ENCODE assay signal across 9 cellular contexts in the genomic region with DNA sequence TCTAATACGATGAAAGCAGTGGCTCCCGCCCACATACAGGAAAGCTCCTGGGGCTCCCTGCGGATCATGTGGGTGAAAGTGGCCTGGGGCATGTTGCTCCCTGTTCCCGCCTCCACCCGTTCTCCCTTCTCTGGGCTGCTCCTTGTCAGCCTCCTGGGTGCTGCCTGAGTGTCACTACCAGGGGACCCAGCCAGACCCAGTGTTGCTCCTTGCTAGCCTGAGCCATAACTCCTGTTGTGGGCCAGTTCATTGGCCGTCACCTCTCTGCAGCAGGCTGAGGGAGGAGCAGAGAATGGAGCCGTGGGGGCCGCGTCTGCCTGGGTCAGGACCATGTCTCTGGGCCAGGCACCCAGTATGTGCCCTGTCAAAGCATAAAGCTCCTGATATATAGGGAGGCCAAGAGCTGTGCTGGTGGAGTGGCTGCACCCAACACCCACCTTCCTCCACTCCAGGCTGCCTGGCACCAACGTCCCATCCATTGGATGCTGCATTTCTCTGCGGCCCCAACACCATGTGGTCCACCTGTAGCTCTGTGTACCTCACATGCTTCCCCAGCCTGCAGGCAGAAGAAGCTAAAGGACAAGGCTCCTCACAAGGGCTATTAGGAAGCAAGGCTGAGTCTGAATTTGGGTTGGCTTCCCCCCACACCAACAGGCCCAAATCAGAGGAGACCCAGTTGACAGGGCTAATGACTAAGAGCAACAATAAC. TPM values are rescaled to one million over a fixed set of nuclear protein-coding genes. Genes with fewer than 3 reads are reported as not detected.
A peak's percentile ranks its signal among the peaks of the same experiment; 100 is the strongest.
DNase-seq lines count a peak whose midpoint lies in the region; ATAC-seq lines count a peak whose summit lies in the region.
"Had no signal": no experiment of that assay in that cellular context is flagged by ENCODE, and none has a peak within 500 bp of the region (broad histone marks: within the 10 kb centered on the region; RNA-seq: fewer than 3 reads in every experiment).

No MANE protein-coding gene starts in this region.

- H3K9ac ChIP-seq in stomach smooth muscle (ENCODE audit: low read length in 2 of 2) = peak overlapping the region in 1 of 2 donors; percentile 59

- DNase-seq in immature natural killer cell = no peak
- DNase-seq in DMS53 (lab: John Stamatoyannopoulos, UW) = no peak
- DNase-seq in hippocampal formation (lab: John Stamatoyannopoulos, UW) = no peak

- H3K36me3 Mint-ChIP-seq in activated T-helper 17 cell treated with anti-CD3 and anti-CD28 coated beads, Interleukin-2, amount 50 U/mL, for 72 hours (ENCODE audit: low read depth) = peaks cover 38% of the 10 kb centered on the region
- peaks cover 4 to 15% (median 15%) of the 10 kb centered on the region in 3 donors for H3K36me3 Mint-ChIP-seq in immature natural killer cell

- no peaks in the 10 kb centered on the region for H3K9me3 ChIP-seq in stomach smooth muscle (ENCODE audit: control insufficient read depth in 2 of 2, low read length in 2 of 2)

- H3K4me1 Mint-ChIP-seq in activated T-helper 17 cell treated with anti-CD3 and anti-CD28 coated beads, Interleukin-2, amount 50 U/mL, for 72 hours = peaks cover 74% of the 10 kb centered on the region
- peaks cover 98 to 100% of the 10 kb centered on the region in 2 donors for H3K4me1 Mint-ChIP-seq in immature natural killer cell

- H3K4me3 ChIP-seq in stomach smooth muscle (ENCODE audit: low read length in 2 of 2) = no peak overlapping the region

- peaks cover 37% of the 10 kb centered on the region for H3K4me1 ChIP-seq in stomach smooth muscle (ENCODE audit: control insufficient read depth, insufficient read depth, low read length)

- peak overlapping the region; percentile 81 for H3K4me3 Mint-ChIP-seq in activated T-helper 17 cell treated with anti-CD3 and anti-CD28 coated beads, Interleukin-2, amount 50 U/mL, for 72 hours
- peak overlapping the region; percentile 80 to 91 (median 83) for H3K4me3 Mint-ChIP-seq in immature natural killer cell

- H3K27ac ChIP-seq in stomach smooth muscle (ENCODE audit: low read length) = peak overlapping the region; percentile 71

- ATAC-seq in HG02678 (IDR thresholded peaks at IDR 0.05; ENCODE audit: unreplicated experiment) (peak; percentile 7), HG03039 (IDR thresholded peaks at IDR 0.05; ENCODE audit: unreplicated experiment) (no peak), HG02884 (IDR thresholded peaks at IDR 0.05; ENCODE audit: unreplicated experiment) (no peak)
- ATAC-seq in activated T-helper 17 cell treated with anti-CD3 and anti-CD28 coated beads, Interleukin-2, amount 50 U/mL, for 72 hours (replicated peaks) = peak; percentile 5

- H3K9me3 Mint-ChIP-seq in activated T-helper 17 cell treated with anti-CD3 and anti-CD28 coated beads, Interleukin-2, amount 50 U/mL, for 72 hours = no peaks in the 10 kb centered on the region
- H3K9me3 Mint-ChIP-seq in immature natural killer cell = peaks cover 0 to 5% (median 0%) of the 10 kb centered on the region in 6 donors

- peak overlapping the region; percentile 90 for H3K27ac Mint-ChIP-seq in activated T-helper 17 cell treated with anti-CD3 and anti-CD28 coated beads, Interleukin-2, amount 50 U/mL, for 72 hours
- H3K27ac Mint-ChIP-seq in immature natural killer cell = peak overlapping the region; percentile 92 to 99 (median 95)

- no peaks in the 10 kb centered on the region for H3K27me3 Mint-ChIP-seq in activated T-helper 17 cell treated with anti-CD3 and anti-CD28 coated beads, Interleukin-2, amount 50 U/mL, for 72 hours
- H3K27me3 Mint-ChIP-seq in immature natural killer cell (ENCODE audit: low read depth in 3 of 3) = peaks cover 14 to 64% (median 22%) of the 10 kb centered on the region in 3 donors
- H3K27me3 Mint-ChIP-seq: brain had no signal

- no peaks in the 10 kb centered on the region for H3K27me3 ChIP-seq in stomach smooth muscle (ENCODE audit: control insufficient read depth in 1 of 2, insufficient read depth in 2 of 2, low read length in 2 of 2)

- no peaks in the 10 kb centered on the region for H3K36me3 ChIP-seq in stomach smooth muscle (ENCODE audit: control insufficient read depth in 2 of 2, insufficient read depth in 2 of 2, low read length in 2 of 2)

RNA-seq across cellular contexts. Expression of gene KLF13, which starts 40.5 kb away (rescaled TPM):
- total RNA-seq in activated T-helper 17 cell treated with anti-CD3 and anti-CD28 coated beads, Interleukin-2, amount 50 U/mL, for 72 hours = 100 to 1,000 TPM; 101 to 119 TPM
- 10 to 100 TPM; 24.7 to 89.9 (median 47.2) TPM for polyA plus RNA-seq in immature natural killer cell

Comparison
In these comparisons a context has a peak if more than half of its experiments do, and no peak if none do; other contexts are left out.
1. ATAC-seq: peak in HG02678 (single experiment) and activated T-helper 17 cell treated with anti-CD3 and anti-CD28 coated beads, Interleukin-2, amount 50 U/mL, for 72 hours (single experiment); none in HG03039 (single experiment) and HG02884 (single experiment).